ENCODE assay signal across 22 cellular contexts in the genomic region with DNA sequence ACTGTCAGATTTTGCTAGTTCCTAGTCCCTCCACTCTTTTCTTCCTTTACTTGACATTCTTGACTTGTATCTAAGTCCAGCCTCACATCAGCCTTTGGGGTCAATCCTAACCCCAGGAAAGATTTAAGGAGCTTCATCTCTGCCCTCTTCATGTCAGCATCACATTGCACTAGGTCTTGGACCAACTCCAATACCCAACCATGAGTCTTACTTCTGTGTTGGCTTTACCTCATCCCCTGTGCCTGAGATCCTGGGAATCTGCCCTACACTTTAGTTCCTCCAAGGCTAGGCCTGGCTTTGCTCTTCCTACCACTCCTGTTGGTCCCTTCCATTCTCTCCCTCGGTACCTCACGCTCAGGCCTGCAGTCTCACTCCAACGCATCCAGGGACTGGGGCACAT.
DNase-seq lines count a peak whose midpoint lies in the region; ATAC-seq, FAIRE-seq and TF ChIP-seq lines count a peak whose summit lies in the region.
"Had no signal": no experiment of that assay in that cellular context is flagged by ENCODE, and none has a peak within 500 bp of the region (broad histone marks: within the 10 kb centered on the region; RNA-seq: fewer than 3 reads in every experiment).

No MANE protein-coding gene starts in this region.

- H2AFZ ChIP-seq in mesenchymal stem cell (ENCODE audit: low read depth, low read length) = no peak overlapping the region

- WGBS in A549 (ENCODE audit: missing lambda C conversion rate) = 98% methylated on average over 3 of the region's 3 CpGs
- 97% methylated on average over 3 of the region's 3 CpGs for WGBS in mesenchymal stem cell

- H3K9me3 Mint-ChIP-seq in HFFc6 = no peaks in the 10 kb centered on the region
- H3K9me3 Mint-ChIP-seq in central memory CD8-positive, alpha-beta T cell = no peaks in the 10 kb centered on the region
- H3K9me3 Mint-ChIP-seq: H9, IgD-negative memory B cell had no signal

- H2BK5ac ChIP-seq in mesenchymal stem cell (ENCODE audit: low read depth, low read length, poor library complexity, severe bottlenecking) = no peak overlapping the region

- H3K27me3 Mint-ChIP-seq in HFFc6 (ENCODE audit: insufficient read depth) = no peaks in the 10 kb centered on the region
- H3K27me3 Mint-ChIP-seq in central memory CD8-positive, alpha-beta T cell = peaks cover 3% of the 10 kb centered on the region
- H3K27me3 Mint-ChIP-seq: IgD-negative memory B cell had no signal

- no peak overlapping the region for H4K8ac ChIP-seq in mesenchymal stem cell (ENCODE audit: low read length)

- peaks cover 0 to 40% of the 10 kb centered on the region in 2 experiments for H3K36me3 ChIP-seq in mesenchymal stem cell (ENCODE audit: control insufficient read depth in 1 of 2, insufficient read depth in 2 of 2, low read depth in 1 of 2, low read length in 2 of 2)
- H3K36me3 ChIP-seq: BLaER1 treated with 17β-estradiol and CSF1 and Interleukin-3, amounts not matched to agents 10 nM and 100 nM had no signal

- peaks cover 52% of the 10 kb centered on the region for H3K4me1 Mint-ChIP-seq in HFFc6 (ENCODE audit: low read depth)
- peaks cover 15% of the 10 kb centered on the region for H3K4me1 Mint-ChIP-seq in central memory CD8-positive, alpha-beta T cell

- H3K27me3 ChIP-seq in mesenchymal stem cell (ENCODE audit: control insufficient read depth in 1 of 2, insufficient read depth in 1 of 2, low read length in 2 of 2) = peaks cover 0 to under 1% of the 10 kb centered on the region in 2 experiments
- H3K27me3 ChIP-seq: BLaER1 treated with 17β-estradiol and CSF1 and Interleukin-3, amounts not matched to agents 10 nM and 100 nM had no signal

- no peak overlapping the region for H2BK15ac ChIP-seq in mesenchymal stem cell (ENCODE audit: low read depth, poor library complexity, severe bottlenecking)

- no peak overlapping the region for H3K4me2 ChIP-seq in A549
- H3K4me2 ChIP-seq in mesenchymal stem cell (ENCODE audit: low read length, poor library complexity, severe bottlenecking) = no peak overlapping the region

- ATAC-seq in A549 (no peak), GM18502 (IDR thresholded peaks at IDR 0.05; ENCODE audit: poor library complexity, unreplicated experiment) (no peak), GM19467 (IDR thresholded peaks at IDR 0.05; ENCODE audit: unreplicated experiment) (no peak)
- ATAC-seq in central memory CD8-positive, alpha-beta T cell (replicated peaks; ENCODE audit: extremely low read depth, poor library complexity, severe bottlenecking) = no peak
- ATAC-seq in stimulated activated naive CD8-positive, alpha-beta T cell treated with anti-CD3 and anti-CD28 coated beads, Interleukin-15, Interleukin-2, amounts not matched to agents 100 U/mL and 50 U/mL, for 24 hours = no peak

- no peak overlapping the region for H3K18ac ChIP-seq in mesenchymal stem cell (ENCODE audit: low read depth in 1 of 2, low read length in 2 of 2)

- peak overlapping the region; percentile 91 for H3K9ac ChIP-seq in mesenchymal stem cell (ENCODE audit: low read length)
- H3K9ac ChIP-seq: BLaER1 treated with 17β-estradiol and CSF1 and Interleukin-3, amounts not matched to agents 10 nM and 100 nM had no signal

- 0 out of 2 replicates have a peak, but pooled peaks cover 9% of the 10 kb centered on the region for H3K36me3 Mint-ChIP-seq in HFFc6 (ENCODE audit: low read depth)
- no peaks in the 10 kb centered on the region for H3K36me3 Mint-ChIP-seq in central memory CD8-positive, alpha-beta T cell (ENCODE audit: insufficient read depth)
- H3K36me3 Mint-ChIP-seq: IgD-negative memory B cell had no signal

- H3K14ac ChIP-seq in mesenchymal stem cell (ENCODE audit: low read length in 2 of 2) = no peak overlapping the region

- TF ChIP-seq RAD21 in A549 (conservative IDR thresholded peaks at IDR 0.05 in 1 of 2, IDR thresholded peaks at IDR 0.05 in 1 of 2) = no peak

- H2BK12ac ChIP-seq in mesenchymal stem cell (ENCODE audit: low read length in 2 of 2) = peak overlapping the region in 1 of 2 experiments; percentile 19

- TF ChIP-seq CTCF in A549 (IDR thresholded peaks at IDR 0.05) = no peak
- no peak for TF ChIP-seq CTCF in HFFc6 (IDR thresholded peaks at IDR 0.05)

- H4K91ac ChIP-seq in mesenchymal stem cell (ENCODE audit: low read length) = peak overlapping the region; percentile 7

- H2AK5ac ChIP-seq in mesenchymal stem cell (ENCODE audit: low read length, severe bottlenecking) = no peak overlapping the region

- no peak overlapping the region for H3K4me3 Mint-ChIP-seq in HFFc6
- no peak overlapping the region for H3K4me3 Mint-ChIP-seq in central memory CD8-positive, alpha-beta T cell
- H3K4me3 Mint-ChIP-seq: H9, IgD-negative memory B cell had no signal

- H3K9me3 ChIP-seq in A549 (no peaks in the 10 kb centered on the region), mesenchymal stem cell (ENCODE audit: control insufficient read depth, low read length) (no peaks in the 10 kb centered on the region)
- H3K9me3 ChIP-seq: BLaER1 treated with 17β-estradiol and CSF1 and Interleukin-3, amounts not matched to agents 10 nM and 100 nM; Caco-2 had no signal

- DNase-seq in A549 (ENCODE audit: low read depth in 1 of 2, low spot score in 1 of 2) (no peak), HFFc6 (no peak), mesenchymal stem cell (no peak), H54 (ENCODE audit: insufficient read length, low spot score) (no peak)
- no peak for DNase-seq in central memory CD8-positive, alpha-beta T cell (ENCODE audit: low spot score in 2 of 2)
- DNase-seq in stimulated activated naive CD8-positive, alpha-beta T cell treated with anti-CD3 and anti-CD28 coated beads, Interleukin-15, Interleukin-2, amounts not matched to agents 100 U/mL and 50 U/mL, for 24 hours = no peak
- DNase-seq: 8988T; Caco-2; DMS53; H9; NCI-H1048; NCI-H1694; NCI-H2107; NCI-H345; NCI-H69; NK-92 treated with Interleukin-12 subunit alpha and Interleukin-12 subunit beta, amount 100 ng/mL, for 24 hours had no signal

- no peak overlapping the region for H3K23ac ChIP-seq in mesenchymal stem cell (ENCODE audit: low read length in 2 of 2)

- H3K27ac ChIP-seq in A549 = peak overlapping the region; percentile 1 to 79; a peak in 5 of 6 replicates
- H3K27ac ChIP-seq in mesenchymal stem cell (ENCODE audit: low read length, poor library complexity, severe bottlenecking) = no peak overlapping the region

- H3K79me1 ChIP-seq in mesenchymal stem cell (replicated peaks; ENCODE audit: low read length, poor library complexity, severe bottlenecking) = no peaks in the 10 kb centered on the region

- TF ChIP-seq EP300 in A549 (IDR thresholded peaks at IDR 0.05) = no peak

- H3K4ac ChIP-seq in mesenchymal stem cell (ENCODE audit: low read depth in 1 of 2, low read length in 2 of 2) = no peak overlapping the region

- CTCF ChIA-PET in A549 (lab: Yijun Ruan, JAX) = no interaction called here

- FAIRE-seq in A549 (lab: Jason Lieb, UNC) (no peak), H54 (lab: Jason Lieb, UNC) (no peak)
- FAIRE-seq: G401.6, GM12891 had no signal

- H3K4me3 ChIP-seq in A549 = no peak overlapping the region
- no peak overlapping the region for H3K4me3 ChIP-seq in mesenchymal stem cell (ENCODE audit: insufficient read depth in 1 of 2, low read depth in 1 of 2, low read length in 2 of 2)
- H3K4me3 ChIP-seq: BLaER1 treated with 17β-estradiol and CSF1 and Interleukin-3, amounts not matched to agents 10 nM and 100 nM had no signal

- H3K27ac Mint-ChIP-seq in HFFc6 = peak overlapping the region; percentile 34
- peak overlapping the region; percentile 4 for H3K27ac Mint-ChIP-seq in central memory CD8-positive, alpha-beta T cell (ENCODE audit: low read depth)
- H3K27ac Mint-ChIP-seq: H9 had no signal

- H3K4me1 ChIP-seq in A549 = peaks cover 34% of the 10 kb centered on the region
- no peaks in the 10 kb centered on the region for H3K4me1 ChIP-seq in mesenchymal stem cell (ENCODE audit: control insufficient read depth, insufficient read depth, low read depth, low read length)
- H3K4me1 ChIP-seq: Caco-2 had no signal

- TF ChIP-seq POLR2A in A549 (IDR thresholded peaks at IDR 0.05; ENCODE audit: low read length) = no peak
- TF ChIP-seq POLR2A in H54 (IDR thresholded peaks at IDR 0.05; ENCODE audit: low read depth, low read length) = no peak

- POLR2A ChIA-PET in A549 (lab: Yijun Ruan, JAX) = no interaction called here

- no peak overlapping the region for H2BK120ac ChIP-seq in mesenchymal stem cell (ENCODE audit: low read depth, low read length)

TF ChIP-seq in A549, 52 proteins besides CTCF, POLR2A, EP300 and RAD21:
- no peak for TF ChIP-seq HEYL (CRISPR knock-in tag; IDR thresholded peaks at IDR 0.05)
- no peak for TF ChIP-seq RCOR1 (IDR thresholded peaks at IDR 0.05; ENCODE audit: low read depth, low read length)
- TF ChIP-seq, protein P1, sequence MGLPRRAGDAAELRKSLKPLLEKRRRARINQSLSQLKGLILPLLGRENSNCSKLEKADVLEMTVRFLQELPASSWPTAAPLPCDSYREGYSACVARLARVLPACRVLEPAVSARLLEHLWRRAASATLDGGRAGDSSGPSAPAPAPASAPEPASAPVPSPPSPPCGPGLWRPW (IDR thresholded peaks at IDR 0.05) = no peak
- TF ChIP-seq SREBF2 (IDR thresholded peaks at IDR 0.05) = no peak
- TF ChIP-seq CBX8 (IDR thresholded peaks at IDR 0.05) = no peak
- TF ChIP-seq, protein P2, sequence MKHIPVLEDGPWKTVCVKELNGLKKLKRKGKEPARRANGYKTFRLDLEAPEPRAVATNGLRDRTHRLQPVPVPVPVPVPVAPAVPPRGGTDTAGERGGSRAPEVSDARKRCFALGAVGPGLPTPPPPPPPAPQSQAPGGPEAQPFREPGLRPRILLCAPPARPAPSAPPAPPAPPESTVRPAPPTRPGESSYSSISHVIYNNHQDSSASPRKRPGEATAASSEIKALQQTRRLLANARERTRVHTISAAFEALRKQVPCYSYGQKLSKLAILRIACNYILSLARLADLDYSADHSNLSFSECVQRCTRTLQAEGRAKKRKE (CRISPR knock-in tag; IDR thresholded peaks at IDR 0.05; ENCODE audit: low read depth) = no peak
- TF ChIP-seq, protein P3, sequence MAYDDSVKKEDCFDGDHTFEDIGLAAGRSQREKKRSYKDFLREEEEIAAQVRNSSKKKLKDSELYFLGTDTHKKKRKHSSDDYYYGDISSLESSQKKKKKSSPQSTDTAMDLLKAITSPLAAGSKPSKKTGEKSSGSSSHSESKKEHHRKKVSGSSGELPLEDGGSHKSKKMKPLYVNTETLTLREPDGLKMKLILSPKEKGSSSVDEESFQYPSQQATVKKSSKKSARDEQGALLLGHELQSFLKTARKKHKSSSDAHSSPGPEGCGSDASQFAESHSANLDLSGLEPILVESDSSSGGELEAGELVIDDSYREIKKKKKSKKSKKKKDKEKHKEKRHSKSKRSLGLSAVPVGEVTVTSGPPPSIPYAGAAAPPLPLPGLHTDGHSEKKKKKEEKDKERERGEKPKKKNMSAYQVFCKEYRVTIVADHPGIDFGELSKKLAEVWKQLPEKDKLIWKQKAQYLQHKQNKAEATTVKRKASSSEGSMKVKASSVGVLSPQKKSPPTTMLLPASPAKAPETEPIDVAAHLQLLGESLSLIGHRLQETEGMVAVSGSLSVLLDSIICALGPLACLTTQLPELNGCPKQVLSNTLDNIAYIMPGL (CRISPR knock-in tag; IDR thresholded peaks at IDR 0.05; ENCODE audit: borderline replicate concordance) = no peak
- no peak for TF ChIP-seq ESRRA (IDR thresholded peaks at IDR 0.05; ENCODE audit: borderline replicate concordance, low read length)
